Comparison of ENCODE assay signal across 8 cellular contexts in the genomic region with DNA sequence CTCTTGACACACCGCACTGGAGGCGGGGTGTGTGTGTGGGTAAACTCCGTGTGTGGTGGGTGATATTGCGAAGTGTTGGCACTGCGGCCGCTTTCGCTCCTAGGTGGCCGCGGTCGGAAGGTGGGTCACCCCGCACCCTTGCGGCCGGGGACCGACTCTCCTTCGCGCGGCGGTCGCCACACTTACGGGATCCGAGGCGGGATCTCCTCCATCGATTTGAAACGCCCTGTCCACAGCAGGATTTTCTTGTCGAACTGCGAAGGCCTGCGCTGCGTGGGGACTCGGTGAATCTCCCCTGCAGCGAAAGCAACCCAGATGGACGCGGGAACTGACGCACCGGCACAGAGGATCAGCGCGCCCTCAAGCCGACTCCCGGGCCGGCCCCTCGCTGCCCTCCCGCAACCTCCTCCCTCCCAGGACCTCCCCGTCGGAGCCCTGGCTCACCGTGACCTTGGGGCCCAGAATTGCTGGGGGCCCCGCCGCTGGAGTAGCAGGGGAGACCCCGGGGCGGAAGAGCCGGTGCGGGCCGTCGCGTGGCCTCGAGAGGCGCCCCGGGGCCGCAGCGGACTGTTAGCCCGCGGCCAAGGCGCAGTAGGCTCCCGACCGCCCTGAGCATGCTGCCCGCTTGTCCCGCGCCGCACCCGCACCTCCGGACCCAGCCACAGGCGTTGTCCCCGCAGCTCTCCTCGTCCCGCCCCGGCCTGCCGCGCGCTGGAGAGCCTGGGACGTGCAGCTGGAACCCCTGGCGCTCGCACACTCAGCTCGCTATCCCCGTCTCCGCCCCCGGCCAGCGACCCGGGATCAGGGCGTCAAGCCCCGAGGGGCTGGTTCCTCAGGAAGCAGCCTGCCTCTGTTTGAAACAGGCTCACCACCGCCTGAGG. TPM values are rescaled to one million over a fixed set of nuclear protein-coding genes. Genes with fewer than 3 reads are reported as not detected.
DNase-seq lines count a peak whose midpoint lies in the region; ATAC-seq and TF ChIP-seq lines count a peak whose summit lies in the region.

TSS of gene FAM162B (minus strand) at position 759 of the 881 bp plus-strand sequence. CDS start at position 616, 143 bp downstream.

- intact Hi-C loops in left lung (cut with DNase I), result no loop called here

- DNase-seq in COLO668 (lab: John Stamatoyannopoulos, UW; ENCODE audit: unreplicated experiment) (peak; percentile 25), HuH-7.5 (ENCODE audit: low spot score) (peak; percentile 70), coronary artery (ENCODE audit: low spot score) (no peak), left lung (peak; percentile 34 to 79), NCI-H446 (lab: John Stamatoyannopoulos, UW) (no peak), G401 (ENCODE audit: low spot score) (no peak)

- ATAC-seq in left lung (peak; percentile 80), HG03039 (IDR thresholded peaks at IDR 0.05; ENCODE audit: unreplicated experiment) (no peak)

- peak within 1 kb of the TSS in 3 of 5 donors; percentile 45 to 59 (median 59) for H3K9ac ChIP-seq in subcutaneous abdominal adipose tissue (ENCODE audit: low read length in 5 of 5)

- in situ Hi-C loops in G401 (cut with HindIII; ENCODE audit: low sequenced_read_pairs), result no loop called here

- H3K27me3 ChIP-seq in left lung, result peaks cover 40 to 61% of the 10 kb centered on the region in 2 donors
- peaks cover 4 to 23% (median 14%) of the 10 kb centered on the region in 5 donors for H3K27me3 ChIP-seq in subcutaneous abdominal adipose tissue (ENCODE audit: control insufficient read depth in 5 of 5, insufficient read depth in 4 of 5, low read length in 5 of 5)

- H3K27ac ChIP-seq in coronary artery, result peak within 1 kb of the TSS in 1 of 2 donors; percentile 22
- peak within 1 kb of the TSS; percentile 28 to 33 for H3K27ac ChIP-seq in left lung
- no peak within 1 kb of the TSS for H3K27ac ChIP-seq in subcutaneous abdominal adipose tissue (ENCODE audit: low read depth, low read length)

- H3K36me3 ChIP-seq in left lung (no peaks in the 10 kb centered on the region), subcutaneous abdominal adipose tissue (ENCODE audit: control insufficient read depth in 5 of 5, insufficient read depth in 5 of 5, low read length in 5 of 5) (no peaks in the 10 kb centered on the region)

- H3K9me3 ChIP-seq in left lung (no peaks in the 10 kb centered on the region), subcutaneous abdominal adipose tissue (ENCODE audit: control insufficient read depth in 5 of 5, low read length in 5 of 5) (no peaks in the 10 kb centered on the region)

- H3K4me3 ChIP-seq in coronary artery (peak within 1 kb of the TSS; percentile 73), left lung (peak within 1 kb of the TSS; percentile 45 to 48), subcutaneous abdominal adipose tissue (ENCODE audit: low read depth in 1 of 5, low read length in 5 of 5) (peak within 1 kb of the TSS; percentile 71 to 79 (median 75))

- H3K4me1 ChIP-seq in left lung (peaks cover 0 to 15% of the 10 kb centered on the region in 2 donors), subcutaneous abdominal adipose tissue (ENCODE audit: control insufficient read depth in 5 of 5, insufficient read depth in 5 of 5, low read length in 5 of 5) (peaks cover 0 to 20% (median 15%) of the 10 kb centered on the region in 5 donors)

- TF ChIP-seq CTCF in coronary artery (IDR thresholded peaks at IDR 0.05) (no peak), left lung (IDR thresholded peaks at IDR 0.05) (no peak)

RNA-seq across cellular contexts. Expression of gene FAM162B, which starts in this region (rescaled TPM):
- 1 to 10 TPM; 5.2 to 8.7 TPM for total RNA-seq in left lung
- total RNA-seq in G401 (2014; rRNA removed; shearing (Covaris generic)), result not detected in 2 replicates

Comparison
In these comparisons a context has a peak if more than half of its experiments do, and no peak if none do; other contexts are left out.
1. DNase-seq: peak in COLO668 (single experiment), HuH-7.5 (single experiment) and left lung (2 of 2); none in coronary artery (single experiment), NCI-H446 (0 of 2) and G401 (single experiment).
2. Peak in every context shown above with its lines, with median percentiles within 50 percentile points of each other: H3K4me3 ChIP-seq.